3 cellular contexts compared by ENCODE assay signal in the genomic region with DNA sequence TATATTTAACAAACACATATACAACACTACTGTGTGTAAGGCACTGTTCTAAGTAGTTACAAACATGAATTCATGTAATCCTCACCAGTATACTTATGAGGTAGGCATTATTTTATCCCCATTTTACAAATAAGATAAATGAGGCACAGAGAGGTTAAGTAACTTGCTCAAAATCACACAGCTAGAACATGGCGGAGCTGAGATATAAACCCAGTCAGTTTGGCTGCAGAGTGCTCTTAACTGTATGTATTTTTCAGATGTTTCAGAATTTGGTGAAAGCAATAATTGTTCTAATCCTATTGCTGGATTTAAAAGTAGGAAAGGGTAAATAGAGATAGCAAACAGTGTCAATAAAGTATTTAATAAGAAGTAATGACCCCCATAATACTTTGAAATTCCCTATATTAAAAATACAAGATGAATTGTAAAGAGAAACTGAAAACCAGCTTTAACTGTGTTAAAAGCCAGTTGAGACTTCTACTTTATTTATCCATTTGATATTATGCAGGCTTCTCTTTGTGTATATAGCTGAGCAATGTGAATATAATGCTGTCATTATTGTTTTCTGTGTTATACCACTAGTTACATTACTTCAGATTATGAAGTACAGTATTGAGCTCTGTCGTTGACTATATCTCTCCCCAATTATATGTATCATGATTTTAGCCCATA.
TF ChIP-seq lines count a peak whose summit lies in the region.

No MANE protein-coding gene starts in this region.

TF ChIP-seq in SK-N-SH, 30 proteins besides CTCF, POLR2A, EP300 and RAD21 (continued from another document):
- TF ChIP-seq, protein P1, sequence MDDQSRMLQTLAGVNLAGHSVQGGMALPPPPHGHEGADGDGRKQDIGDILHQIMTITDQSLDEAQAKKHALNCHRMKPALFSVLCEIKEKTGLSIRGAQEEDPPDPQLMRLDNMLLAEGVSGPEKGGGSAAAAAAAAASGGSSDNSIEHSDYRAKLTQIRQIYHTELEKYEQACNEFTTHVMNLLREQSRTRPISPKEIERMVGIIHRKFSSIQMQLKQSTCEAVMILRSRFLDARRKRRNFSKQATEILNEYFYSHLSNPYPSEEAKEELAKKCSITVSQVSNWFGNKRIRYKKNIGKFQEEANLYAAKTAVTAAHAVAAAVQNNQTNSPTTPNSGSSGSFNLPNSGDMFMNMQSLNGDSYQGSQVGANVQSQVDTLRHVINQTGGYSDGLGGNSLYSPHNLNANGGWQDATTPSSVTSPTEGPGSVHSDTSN (IDR thresholded peaks at IDR 0.05), result no peak
- TF ChIP-seq, protein P2, sequence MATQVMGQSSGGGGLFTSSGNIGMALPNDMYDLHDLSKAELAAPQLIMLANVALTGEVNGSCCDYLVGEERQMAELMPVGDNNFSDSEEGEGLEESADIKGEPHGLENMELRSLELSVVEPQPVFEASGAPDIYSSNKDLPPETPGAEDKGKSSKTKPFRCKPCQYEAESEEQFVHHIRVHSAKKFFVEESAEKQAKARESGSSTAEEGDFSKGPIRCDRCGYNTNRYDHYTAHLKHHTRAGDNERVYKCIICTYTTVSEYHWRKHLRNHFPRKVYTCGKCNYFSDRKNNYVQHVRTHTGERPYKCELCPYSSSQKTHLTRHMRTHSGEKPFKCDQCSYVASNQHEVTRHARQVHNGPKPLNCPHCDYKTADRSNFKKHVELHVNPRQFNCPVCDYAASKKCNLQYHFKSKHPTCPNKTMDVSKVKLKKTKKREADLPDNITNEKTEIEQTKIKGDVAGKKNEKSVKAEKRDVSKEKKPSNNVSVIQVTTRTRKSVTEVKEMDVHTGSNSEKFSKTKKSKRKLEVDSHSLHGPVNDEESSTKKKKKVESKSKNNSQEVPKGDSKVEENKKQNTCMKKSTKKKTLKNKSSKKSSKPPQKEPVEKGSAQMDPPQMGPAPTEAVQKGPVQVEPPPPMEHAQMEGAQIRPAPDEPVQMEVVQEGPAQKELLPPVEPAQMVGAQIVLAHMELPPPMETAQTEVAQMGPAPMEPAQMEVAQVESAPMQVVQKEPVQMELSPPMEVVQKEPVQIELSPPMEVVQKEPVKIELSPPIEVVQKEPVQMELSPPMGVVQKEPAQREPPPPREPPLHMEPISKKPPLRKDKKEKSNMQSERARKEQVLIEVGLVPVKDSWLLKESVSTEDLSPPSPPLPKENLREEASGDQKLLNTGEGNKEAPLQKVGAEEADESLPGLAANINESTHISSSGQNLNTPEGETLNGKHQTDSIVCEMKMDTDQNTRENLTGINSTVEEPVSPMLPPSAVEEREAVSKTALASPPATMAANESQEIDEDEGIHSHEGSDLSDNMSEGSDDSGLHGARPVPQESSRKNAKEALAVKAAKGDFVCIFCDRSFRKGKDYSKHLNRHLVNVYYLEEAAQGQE (IDR thresholded peaks at IDR 0.05; ENCODE audit: low read depth, low read length), result no peak
- TF ChIP-seq MEF2A (IDR thresholded peaks at IDR 0.05; ENCODE audit: borderline replicate concordance, low read depth) (no peak), JUND (IDR thresholded peaks at IDR 0.05) (no peak), RCOR1 (IDR thresholded peaks at IDR 0.05; ENCODE audit: low read length) (no peak), NFIC (IDR thresholded peaks at IDR 0.05; ENCODE audit: borderline replicate concordance) (no peak), TCF12 (IDR thresholded peaks at IDR 0.05) (no peak), GATA2 (CRISPR knock-in tag; IDR thresholded peaks at IDR 0.05) (no peak), FOXM1 (IDR thresholded peaks at IDR 0.05; ENCODE audit: low read depth) (no peak), FOSL2 (IDR thresholded peaks at IDR 0.05; ENCODE audit: borderline replicate concordance, low read depth) (no peak), FOXJ3 (CRISPR knock-in tag; IDR thresholded peaks at IDR 0.05) (no peak), SIN3A (IDR thresholded peaks at IDR 0.05; ENCODE audit: borderline replicate concordance, low read depth, low read length) (no peak), ELF1 (IDR thresholded peaks at IDR 0.05) (no peak), GABPA (IDR thresholded peaks at IDR 0.05; ENCODE audit: low read depth) (no peak)
- TF ChIP-seq, protein P3, sequence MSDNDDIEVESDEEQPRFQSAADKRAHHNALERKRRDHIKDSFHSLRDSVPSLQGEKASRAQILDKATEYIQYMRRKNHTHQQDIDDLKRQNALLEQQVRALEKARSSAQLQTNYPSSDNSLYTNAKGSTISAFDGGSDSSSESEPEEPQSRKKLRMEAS (IDR thresholded peaks at IDR 0.05; ENCODE audit: low read depth), result no peak

TF ChIP-seq in SK-N-SH treated with all-trans-retinoic acid at 6 μM for 48 hours, 23 proteins besides CTCF, POLR2A, EP300 and RAD21 (continued from another document):
- TF ChIP-seq, protein P4, sequence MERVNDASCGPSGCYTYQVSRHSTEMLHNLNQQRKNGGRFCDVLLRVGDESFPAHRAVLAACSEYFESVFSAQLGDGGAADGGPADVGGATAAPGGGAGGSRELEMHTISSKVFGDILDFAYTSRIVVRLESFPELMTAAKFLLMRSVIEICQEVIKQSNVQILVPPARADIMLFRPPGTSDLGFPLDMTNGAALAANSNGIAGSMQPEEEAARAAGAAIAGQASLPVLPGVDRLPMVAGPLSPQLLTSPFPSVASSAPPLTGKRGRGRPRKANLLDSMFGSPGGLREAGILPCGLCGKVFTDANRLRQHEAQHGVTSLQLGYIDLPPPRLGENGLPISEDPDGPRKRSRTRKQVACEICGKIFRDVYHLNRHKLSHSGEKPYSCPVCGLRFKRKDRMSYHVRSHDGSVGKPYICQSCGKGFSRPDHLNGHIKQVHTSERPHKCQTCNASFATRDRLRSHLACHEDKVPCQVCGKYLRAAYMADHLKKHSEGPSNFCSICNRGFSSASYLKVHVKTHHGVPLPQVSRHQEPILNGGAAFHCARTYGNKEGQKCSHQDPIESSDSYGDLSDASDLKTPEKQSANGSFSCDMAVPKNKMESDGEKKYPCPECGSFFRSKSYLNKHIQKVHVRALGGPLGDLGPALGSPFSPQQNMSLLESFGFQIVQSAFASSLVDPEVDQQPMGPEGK (CRISPR knock-in tag; IDR thresholded peaks at IDR 0.05; ENCODE audit: borderline replicate concordance), result no peak
- TF ChIP-seq, protein P5, sequence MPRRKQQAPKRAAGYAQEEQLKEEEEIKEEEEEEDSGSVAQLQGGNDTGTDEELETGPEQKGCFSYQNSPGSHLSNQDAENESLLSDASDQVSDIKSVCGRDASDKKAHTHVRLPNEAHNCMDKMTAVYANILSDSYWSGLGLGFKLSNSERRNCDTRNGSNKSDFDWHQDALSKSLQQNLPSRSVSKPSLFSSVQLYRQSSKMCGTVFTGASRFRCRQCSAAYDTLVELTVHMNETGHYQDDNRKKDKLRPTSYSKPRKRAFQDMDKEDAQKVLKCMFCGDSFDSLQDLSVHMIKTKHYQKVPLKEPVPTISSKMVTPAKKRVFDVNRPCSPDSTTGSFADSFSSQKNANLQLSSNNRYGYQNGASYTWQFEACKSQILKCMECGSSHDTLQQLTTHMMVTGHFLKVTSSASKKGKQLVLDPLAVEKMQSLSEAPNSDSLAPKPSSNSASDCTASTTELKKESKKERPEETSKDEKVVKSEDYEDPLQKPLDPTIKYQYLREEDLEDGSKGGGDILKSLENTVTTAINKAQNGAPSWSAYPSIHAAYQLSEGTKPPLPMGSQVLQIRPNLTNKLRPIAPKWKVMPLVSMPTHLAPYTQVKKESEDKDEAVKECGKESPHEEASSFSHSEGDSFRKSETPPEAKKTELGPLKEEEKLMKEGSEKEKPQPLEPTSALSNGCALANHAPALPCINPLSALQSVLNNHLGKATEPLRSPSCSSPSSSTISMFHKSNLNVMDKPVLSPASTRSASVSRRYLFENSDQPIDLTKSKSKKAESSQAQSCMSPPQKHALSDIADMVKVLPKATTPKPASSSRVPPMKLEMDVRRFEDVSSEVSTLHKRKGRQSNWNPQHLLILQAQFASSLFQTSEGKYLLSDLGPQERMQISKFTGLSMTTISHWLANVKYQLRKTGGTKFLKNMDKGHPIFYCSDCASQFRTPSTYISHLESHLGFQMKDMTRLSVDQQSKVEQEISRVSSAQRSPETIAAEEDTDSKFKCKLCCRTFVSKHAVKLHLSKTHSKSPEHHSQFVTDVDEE (CRISPR knock-in tag; IDR thresholded peaks at IDR 0.05), result no peak
- TF ChIP-seq GLIS3 (CRISPR knock-in tag; IDR thresholded peaks at IDR 0.05), result no peak
- TF ChIP-seq, protein P6, sequence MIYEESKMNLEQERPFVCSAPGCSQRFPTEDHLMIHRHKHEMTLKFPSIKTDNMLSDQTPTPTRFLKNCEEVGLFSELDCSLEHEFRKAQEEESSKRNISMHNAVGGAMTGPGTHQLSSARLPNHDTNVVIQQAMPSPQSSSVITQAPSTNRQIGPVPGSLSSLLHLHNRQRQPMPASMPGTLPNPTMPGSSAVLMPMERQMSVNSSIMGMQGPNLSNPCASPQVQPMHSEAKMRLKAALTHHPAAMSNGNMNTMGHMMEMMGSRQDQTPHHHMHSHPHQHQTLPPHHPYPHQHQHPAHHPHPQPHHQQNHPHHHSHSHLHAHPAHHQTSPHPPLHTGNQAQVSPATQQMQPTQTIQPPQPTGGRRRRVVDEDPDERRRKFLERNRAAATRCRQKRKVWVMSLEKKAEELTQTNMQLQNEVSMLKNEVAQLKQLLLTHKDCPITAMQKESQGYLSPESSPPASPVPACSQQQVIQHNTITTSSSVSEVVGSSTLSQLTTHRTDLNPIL (CRISPR knock-in tag; IDR thresholded peaks at IDR 0.05; ENCODE audit: low read depth), result no peak
- no peak for TF ChIP-seq ZNF70 (CRISPR knock-in tag; IDR thresholded peaks at IDR 0.05)
- TF ChIP-seq ZFP30 (CRISPR knock-in tag; IDR thresholded peaks at IDR 0.05), result no peak
- no peak for TF ChIP-seq CSDC2 (CRISPR knock-in tag; IDR thresholded peaks at IDR 0.05)
- TF ChIP-seq ZFP3 (CRISPR knock-in tag; IDR thresholded peaks at IDR 0.05), result no peak
- TF ChIP-seq ESRRG (CRISPR knock-in tag; IDR thresholded peaks at IDR 0.05), result no peak
- TF ChIP-seq PPARA (CRISPR knock-in tag; IDR thresholded peaks at IDR 0.05; ENCODE audit: borderline replicate concordance), result no peak
- TF ChIP-seq ARNTL (CRISPR knock-in tag; IDR thresholded peaks at IDR 0.05; ENCODE audit: borderline replicate concordance, low read depth), result no peak

TF ChIP-seq in liver, 16 proteins besides CTCF, POLR2A, EP300 and RAD21 (continued from another document):
- TF ChIP-seq, protein P7, sequence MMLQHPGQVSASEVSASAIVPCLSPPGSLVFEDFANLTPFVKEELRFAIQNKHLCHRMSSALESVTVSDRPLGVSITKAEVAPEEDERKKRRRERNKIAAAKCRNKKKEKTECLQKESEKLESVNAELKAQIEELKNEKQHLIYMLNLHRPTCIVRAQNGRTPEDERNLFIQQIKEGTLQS (IDR thresholded peaks at IDR 0.05), result no peak
- no peak for TF ChIP-seq FOXA2 (IDR thresholded peaks at IDR 0.05)
- TF ChIP-seq YY1 (IDR thresholded peaks at IDR 0.05), result no peak
- TF ChIP-seq TAF1 (conservative IDR thresholded peaks at IDR 0.05), result no peak
